ENCODE assay signal across 8 cellular contexts in the genomic region with DNA sequence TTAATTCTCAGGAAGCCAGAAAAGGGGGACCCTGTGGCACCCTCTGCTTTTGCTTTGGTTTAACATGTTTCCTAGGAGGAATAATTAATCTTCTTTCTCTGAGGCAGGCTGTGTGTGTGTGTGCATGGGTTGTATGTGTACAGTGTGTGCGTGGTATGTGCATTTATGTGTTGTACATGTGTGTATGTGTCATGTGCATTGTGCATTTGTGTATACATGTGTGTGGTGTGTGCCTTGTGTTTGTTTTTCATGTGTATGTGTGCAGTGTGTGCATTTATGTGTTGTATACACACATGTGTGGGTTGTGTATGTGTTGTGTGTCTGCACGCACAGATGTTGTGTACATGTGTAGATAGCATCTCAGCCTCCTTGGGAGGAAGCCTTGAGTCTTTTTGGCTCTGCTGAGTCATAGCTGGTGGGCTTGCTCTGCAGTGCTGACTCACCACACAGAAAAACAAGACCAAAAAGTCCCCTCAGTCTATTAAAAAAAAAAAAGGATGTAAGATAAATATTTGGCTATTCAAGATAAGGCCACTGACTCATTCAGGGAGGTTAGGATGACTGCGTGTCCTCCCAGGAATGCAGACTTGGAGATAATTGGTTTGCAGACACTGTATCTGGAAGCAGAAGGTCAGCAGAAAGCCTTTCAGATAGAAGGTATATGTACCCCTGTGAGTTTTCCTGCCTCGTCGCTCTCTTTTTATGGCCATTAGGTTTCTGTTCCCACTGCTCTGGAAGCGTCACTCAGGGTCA. TPM values are rescaled to one million over a fixed set of nuclear protein-coding genes. Genes with fewer than 3 reads are reported as not detected.
DNase-seq lines count a peak whose midpoint lies in the region; ATAC-seq and TF ChIP-seq lines count a peak whose summit lies in the region.

No MANE protein-coding gene starts in this region.

- POLR2A ChIA-PET in PC-3 (lab: Charles Lee; ENCODE audit: unreplicated experiment) = interaction anchor here (0.6 kb wide), 1 partner anchor 9 kb away, joined by 3 read pairs; no protein-coding TSS in a partner anchor
- POLR2A ChIA-PET in OCI-LY7 (lab: Charles Lee) = interaction anchor here (0.6 kb wide), 1 partner anchor 1948 kb away, joined by 3 read pairs; no protein-coding TSS in a partner anchor

- H2AFZ ChIP-seq in PC-3 (ENCODE audit: low read length) (no peak overlapping the region), OCI-LY7 (ENCODE audit: low read length) (no peak overlapping the region)

- H3K9me3 ChIP-seq in BE2C = no peaks in the 10 kb centered on the region
- H3K9me3 ChIP-seq in PC-3 (ENCODE audit: low read length) = no peaks in the 10 kb centered on the region
- no peaks in the 10 kb centered on the region for H3K9me3 ChIP-seq in thoracic aorta
- no peaks in the 10 kb centered on the region for H3K9me3 ChIP-seq in OCI-LY7 (ENCODE audit: low read length)

- H3K4me3 ChIP-seq in BE2C (ENCODE audit: low read depth, low read length) (no peak overlapping the region; the same call in 1 of the 2 replicates), PC-3 (ENCODE audit: low read length) (peak overlapping the region; percentile 34; the same call in 1 of the 2 replicates), thoracic aorta (peak overlapping the region; percentile 10), OCI-LY7 (ENCODE audit: low read depth, low read length, poor library complexity, severe bottlenecking) (no peak overlapping the region)

- H3K4me3 Mint-ChIP-seq in brain = peak overlapping the region in 2 of 5 experiments; percentile 4 to 38

- peaks cover 34% of the 10 kb centered on the region for H3K4me1 ChIP-seq in BE2C
- peaks cover 52% of the 10 kb centered on the region for H3K4me1 ChIP-seq in PC-3 (ENCODE audit: insufficient read depth, low read length)
- H3K4me1 ChIP-seq in thoracic aorta (ENCODE audit: control insufficient read depth in 1 of 2, low read depth in 2 of 2) = peaks cover 49 to 80% of the 10 kb centered on the region in 2 donors
- H3K4me1 ChIP-seq in OCI-LY7 (ENCODE audit: insufficient read depth, low read length, poor library complexity, severe bottlenecking) = no peaks in the 10 kb centered on the region

- peaks cover 11% of the 10 kb centered on the region for H3K79me2 ChIP-seq in PC-3 (ENCODE audit: low read length)
- H3K79me2 ChIP-seq in OCI-LY7 (ENCODE audit: insufficient read depth, low read depth, low read length) = no peaks in the 10 kb centered on the region

- H3K27ac ChIP-seq in PC-3 (ENCODE audit: low read length) (peak overlapping the region; percentile 96), thoracic aorta (peak overlapping the region; percentile 88 to 97), OCI-LY7 (ENCODE audit: low read depth, low read length, poor library complexity, severe bottlenecking) (no peak overlapping the region)

- peak; percentile 45 for ATAC-seq in GM21717 (IDR thresholded peaks at IDR 0.05; ENCODE audit: unreplicated experiment)
- ATAC-seq in PC-3 = peak; percentile 59
- ATAC-seq in thoracic aorta (ENCODE audit: insufficient number of reproducible peaks, low FRiP score, low read depth) = peak; percentile 76
- no peak for ATAC-seq in HG03135 (IDR thresholded peaks at IDR 0.05; ENCODE audit: unreplicated experiment)

- no peaks in the 10 kb centered on the region for H3K36me3 ChIP-seq in BE2C
- H3K36me3 ChIP-seq in PC-3 (ENCODE audit: low read depth, low read length) = peaks cover 4% of the 10 kb centered on the region; the same call in 1 of the 2 replicates
- no peaks in the 10 kb centered on the region for H3K36me3 ChIP-seq in thoracic aorta
- H3K36me3 ChIP-seq in OCI-LY7 (ENCODE audit: insufficient read depth, low read length) = no peaks in the 10 kb centered on the region

- no peaks in the 10 kb centered on the region for H3K27me3 Mint-ChIP-seq in brain

- no peaks in the 10 kb centered on the region for H3K9me2 ChIP-seq in PC-3 (replicated peaks; ENCODE audit: low read length)
- H3K9me2 ChIP-seq in OCI-LY7 (ENCODE audit: insufficient read depth, low read length) = no peaks in the 10 kb centered on the region

- H3F3A ChIP-seq in PC-3 (ENCODE audit: low read length, unreplicated experiment) = no peaks in the 10 kb centered on the region

- H4K20me1 ChIP-seq in PC-3 (ENCODE audit: low read length) (no peaks in the 10 kb centered on the region), OCI-LY7 (ENCODE audit: insufficient read depth, low read length) (no peaks in the 10 kb centered on the region)

- peaks cover 6% of the 10 kb centered on the region for H3K36me3 Mint-ChIP-seq in brain

- H3K9ac ChIP-seq in PC-3 (ENCODE audit: low read length) = peak overlapping the region; percentile 80

- CTCF ChIA-PET in PC-3 (lab: Charles Lee) (no interaction called here), OCI-LY7 (lab: Charles Lee; ENCODE audit: unreplicated experiment) (no interaction called here)

- H3K27me3 ChIP-seq in BE2C = no peaks in the 10 kb centered on the region
- no peaks in the 10 kb centered on the region for H3K27me3 ChIP-seq in PC-3 (ENCODE audit: low read length)
- H3K27me3 ChIP-seq in thoracic aorta (replicated peaks; ENCODE audit: insufficient read depth) = no peaks in the 10 kb centered on the region

- H3K9me3 Mint-ChIP-seq in brain = peaks cover 0 to 9% (median 3%) of the 10 kb centered on the region in 5 experiments

- no TSS peak for BruUV-seq in PC-3 (replicated peaks; lab: Mats Ljungman, UMichigan)
- BruUV-seq in OCI-LY7 (replicated peaks; lab: Mats Ljungman, UMichigan) = no TSS peak

- peak overlapping the region; percentile 6 to 94 (median 77) for H3K27ac Mint-ChIP-seq in brain

- peaks cover 54% of the 10 kb centered on the region for H3K4me1 Mint-ChIP-seq in brain

- DNase-seq in BE2C (peak; percentile 57), PC-3 (peak; percentile 90), left kidney (ENCODE audit: low read depth, low spot score) (peak; percentile 61), thoracic aorta (ENCODE audit: low spot score) (no peak), OCI-LY7 (ENCODE audit: low spot score) (no peak)

- H3K4me2 ChIP-seq in PC-3 (ENCODE audit: low read length) = peak overlapping the region; percentile 74
- no peak overlapping the region for H3K4me2 ChIP-seq in OCI-LY7 (ENCODE audit: low read length)

- TF ChIP-seq CTCF in BE2C (IDR thresholded peaks at IDR 0.05; ENCODE audit: low read depth, low read length) (no peak), PC-3 (conservative IDR thresholded peaks at IDR 0.05; ENCODE audit: low read depth, low read length) (no peak), brain (conservative IDR thresholded peaks at IDR 0.05) (no peak), thoracic aorta (IDR thresholded peaks at IDR 0.05) (no peak), OCI-LY7 (conservative IDR thresholded peaks at IDR 0.05; ENCODE audit: low read length) (no peak)

- intact Hi-C loops in PC-3 (cut with micrococcal nuclease) (loop anchor here (1.0 to 5.0 kb wide), 3 partner anchors 29 to 58 kb away; a partner anchor contains a TSS), OCI-LY7 (cut with micrococcal nuclease; ENCODE audit: unreplicated experiment) (no loop called here)

RNA-seq across cellular contexts. Expression of a gene that starts 58.6 kb away (rescaled TPM):
- polyA plus RNA-seq in BE2C (2012; ENCODE audit: insufficient read depth, insufficient read length, low read depth) = 9.9 TPM
- total RNA-seq in PC-3 (2014; rRNA removed) = 21.5 and 24.9 TPM in 2 replicates
- 17.9 TPM for polyA plus RNA-seq in brain (ENCODE audit: insufficient read depth, low read depth, low replicate concordance)
- total RNA-seq in thoracic aorta = 10 to 100 TPM; 30.6 to 48.5 TPM
- total RNA-seq in OCI-LY7 (2014; rRNA removed; shearing (Covaris generic)) = not detected in 2 replicates
- total RNA-seq in OCI-LY7 (2022) = 0.09 and 0.21 TPM in 2 replicates

Comparison
In these comparisons a context has a peak if more than half of its experiments do, and no peak if none do; other contexts are left out.
1. DNase-seq: peak in BE2C (single experiment), PC-3 (single experiment) and left kidney (single experiment); none in thoracic aorta (single experiment) and OCI-LY7 (single experiment).
2. H3K4me3 ChIP-seq: peak in PC-3 (single experiment) and thoracic aorta (single experiment); none in BE2C (single experiment) and OCI-LY7 (single experiment).
3. RNA of a gene that starts 58.6 kb away (total RNA-seq): 30.6 to 48.5 TPM in thoracic aorta and 21.5 to 24.9 TPM in PC-3; 0.09 to 0.21 TPM in OCI-LY7; every median in the first group is over 10 times any median in the second.